2 cellular contexts compared by ENCODE assay signal in the genomic region with DNA sequence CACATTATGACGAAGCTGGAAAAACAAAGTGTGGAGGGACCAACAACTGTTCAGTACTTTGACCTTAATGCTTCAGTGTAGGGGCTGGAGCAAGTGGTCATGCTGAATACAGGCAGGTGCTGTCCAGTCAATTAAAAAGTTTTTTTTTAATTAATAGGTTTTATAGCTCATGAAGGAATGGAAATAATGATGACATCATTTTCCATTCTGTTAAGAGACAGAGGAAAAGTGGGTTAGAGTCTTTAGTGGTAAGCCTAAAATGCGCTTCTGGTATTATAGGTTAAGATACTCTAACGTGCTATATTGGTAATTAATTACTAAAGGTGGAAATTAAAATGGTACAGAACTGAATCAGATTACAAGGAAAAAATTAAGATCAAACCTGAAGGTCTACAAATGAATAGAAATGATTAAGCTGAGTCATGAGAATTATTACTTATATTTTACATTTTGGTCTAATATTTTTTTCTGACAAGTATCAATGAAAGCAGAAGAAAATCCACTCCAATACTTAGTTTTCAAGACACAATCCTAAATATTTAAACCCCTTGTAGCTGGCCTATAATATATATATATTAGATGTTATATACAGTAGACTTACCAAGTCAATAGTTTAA.
A peak's percentile ranks its signal among the peaks of the same experiment; 100 is the strongest.
TF ChIP-seq lines count a peak whose summit lies in the region.

No MANE protein-coding gene starts in this region.

TF ChIP-seq in A549, 52 proteins besides CTCF, POLR2A, EP300 and RAD21:
- no peak for TF ChIP-seq BHLHE40 (IDR thresholded peaks at IDR 0.05; ENCODE audit: low read depth, low read length)
- TF ChIP-seq MAFK (IDR thresholded peaks at IDR 0.05; ENCODE audit: partially characterized antibody): peak; percentile 63

TF ChIP-seq in GM12878, 131 proteins besides CTCF, POLR2A, EP300 and RAD21:
- TF ChIP-seq, protein P1, sequence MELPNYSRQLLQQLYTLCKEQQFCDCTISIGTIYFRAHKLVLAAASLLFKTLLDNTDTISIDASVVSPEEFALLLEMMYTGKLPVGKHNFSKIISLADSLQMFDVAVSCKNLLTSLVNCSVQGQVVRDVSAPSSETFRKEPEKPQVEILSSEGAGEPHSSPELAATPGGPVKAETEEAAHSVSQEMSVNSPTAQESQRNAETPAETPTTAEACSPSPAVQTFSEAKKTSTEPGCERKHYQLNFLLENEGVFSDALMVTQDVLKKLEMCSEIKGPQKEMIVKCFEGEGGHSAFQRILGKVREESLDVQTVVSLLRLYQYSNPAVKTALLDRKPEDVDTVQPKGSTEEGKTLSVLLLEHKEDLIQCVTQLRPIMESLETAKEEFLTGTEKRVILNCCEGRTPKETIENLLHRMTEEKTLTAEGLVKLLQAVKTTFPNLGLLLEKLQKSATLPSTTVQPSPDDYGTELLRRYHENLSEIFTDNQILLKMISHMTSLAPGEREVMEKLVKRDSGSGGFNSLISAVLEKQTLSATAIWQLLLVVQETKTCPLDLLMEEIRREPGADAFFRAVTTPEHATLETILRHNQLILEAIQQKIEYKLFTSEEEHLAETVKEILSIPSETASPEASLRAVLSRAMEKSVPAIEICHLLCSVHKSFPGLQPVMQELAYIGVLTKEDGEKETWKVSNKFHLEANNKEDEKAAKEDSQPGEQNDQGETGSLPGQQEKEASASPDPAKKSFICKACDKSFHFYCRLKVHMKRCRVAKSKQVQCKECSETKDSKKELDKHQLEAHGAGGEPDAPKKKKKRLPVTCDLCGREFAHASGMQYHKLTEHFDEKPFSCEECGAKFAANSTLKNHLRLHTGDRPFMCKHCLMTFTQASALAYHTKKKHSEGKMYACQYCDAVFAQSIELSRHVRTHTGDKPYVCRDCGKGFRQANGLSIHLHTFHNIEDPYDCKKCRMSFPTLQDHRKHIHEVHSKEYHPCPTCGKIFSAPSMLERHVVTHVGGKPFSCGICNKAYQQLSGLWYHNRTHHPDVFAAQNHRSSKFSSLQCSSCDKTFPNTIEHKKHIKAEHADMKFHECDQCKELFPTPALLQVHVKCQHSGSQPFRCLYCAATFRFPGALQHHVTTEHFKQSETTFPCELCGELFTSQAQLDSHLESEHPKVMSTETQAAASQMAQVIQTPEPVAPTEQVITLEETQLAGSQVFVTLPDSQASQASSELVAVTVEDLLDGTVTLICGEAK (IDR thresholded peaks at IDR 0.05; ENCODE audit: borderline replicate concordance): no peak
- TF ChIP-seq JUNB (IDR thresholded peaks at IDR 0.05): no peak
- TF ChIP-seq ATF7 (IDR thresholded peaks at IDR 0.05; ENCODE audit: low read depth): peak; percentile 37; the same call in 1 of the 2 replicates
- TF ChIP-seq ZBED1 (IDR thresholded peaks at IDR 0.05; ENCODE audit: borderline replicate concordance): no peak
- TF ChIP-seq ESRRA (IDR thresholded peaks at IDR 0.05; ENCODE audit: low read length): no peak
- TF ChIP-seq PAX8 (IDR thresholded peaks at IDR 0.05): no peak
- TF ChIP-seq, protein P2, sequence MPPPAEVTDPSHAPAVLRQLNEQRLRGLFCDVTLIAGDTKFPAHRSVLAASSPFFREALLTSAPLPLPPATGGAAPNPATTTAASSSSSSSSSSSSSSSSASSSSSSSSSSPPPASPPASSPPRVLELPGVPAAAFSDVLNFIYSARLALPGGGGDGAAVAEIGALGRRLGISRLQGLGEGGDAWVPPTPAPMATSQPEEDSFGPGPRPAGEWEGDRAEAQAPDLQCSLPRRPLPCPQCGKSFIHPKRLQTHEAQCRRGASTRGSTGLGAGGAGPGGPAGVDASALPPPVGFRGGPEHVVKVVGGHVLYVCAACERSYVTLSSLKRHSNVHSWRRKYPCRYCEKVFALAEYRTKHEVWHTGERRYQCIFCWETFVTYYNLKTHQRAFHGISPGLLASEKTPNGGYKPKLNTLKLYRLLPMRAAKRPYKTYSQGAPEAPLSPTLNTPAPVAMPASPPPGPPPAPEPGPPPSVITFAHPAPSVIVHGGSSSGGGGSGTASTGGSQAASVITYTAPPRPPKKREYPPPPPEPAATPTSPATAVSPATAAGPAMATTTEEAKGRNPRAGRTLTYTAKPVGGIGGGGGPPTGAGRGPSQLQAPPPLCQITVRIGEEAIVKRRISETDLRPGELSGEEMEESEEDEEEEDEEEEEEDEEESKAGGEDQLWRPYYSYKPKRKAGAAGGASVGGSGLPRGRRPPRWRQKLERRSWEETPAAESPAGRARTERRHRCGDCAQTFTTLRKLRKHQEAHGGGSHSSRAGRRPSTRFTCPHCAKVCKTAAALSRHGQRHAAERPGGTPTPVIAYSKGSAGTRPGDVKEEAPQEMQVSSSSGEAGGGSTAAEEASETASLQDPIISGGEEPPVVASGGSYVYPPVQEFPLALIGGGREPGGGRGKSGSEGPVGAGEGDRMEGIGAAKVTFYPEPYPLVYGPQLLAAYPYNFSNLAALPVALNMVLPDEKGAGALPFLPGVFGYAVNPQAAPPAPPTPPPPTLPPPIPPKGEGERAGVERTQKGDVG (CRISPR knock-in tag; IDR thresholded peaks at IDR 0.05): no peak
